Comparison of ENCODE assay signal across 13 cellular contexts in genomic region chr13:63208811-63209210, GRCh38.
"Had no signal": no experiment of that assay in that cellular context is flagged by ENCODE, and none has a peak within 500 bp of the region (broad histone marks: within the 10 kb centered on the region; RNA-seq: fewer than 3 reads in every experiment).

No MANE protein-coding gene starts in this region.

- H3K4me3 ChIP-seq: adrenal gland, left lung, suprapubic skin had no signal

- H3K4me1 ChIP-seq: adrenal gland, left lung, suprapubic skin had no signal

- H3K9me3 ChIP-seq: adrenal gland, left lung, suprapubic skin had no signal

- ATAC-seq: activated CD4-positive, alpha-beta T cell treated with anti-CD3 and anti-CD28 coated beads for 36 hours; activated T-cell treated with anti-CD3 and anti-CD28 coated beads, Interleukin-2, amount 50 U/mL, for 4 hours; left lung; natural killer cell; stimulated activated naive CD8-positive, alpha-beta T cell treated with anti-CD3 and anti-CD28 coated beads, Interleukin-15, Interleukin-2, amounts not matched to agents 100 U/mL and 50 U/mL, for 24 hours had no signal

- DNase-seq: activated CD4-positive, alpha-beta memory T cell treated with anti-CD3 and anti-CD28 coated beads, Interleukin-2, amount 10 ng/mL, durations not matched to agents 7 days and 5 days; activated CD4-positive, alpha-beta T cell treated with anti-CD3 and anti-CD28 coated beads for 36 hours; activated effector memory CD4-positive, alpha-beta T cell treated with Interleukin-2 at 50 U/mL for 16 hours; activated T-cell treated with anti-CD3 and anti-CD28 coated beads, Interleukin-2, amount 50 U/mL, for 4 hours; adrenal gland; effector memory CD4-positive, alpha-beta T cell; islet precursor cell; left lung; natural killer cell; posterior cingulate gyrus; stimulated activated CD4-positive, alpha-beta T cell treated with anti-CD3 and anti-CD28 coated beads, Interleukin-4, amount 100 ng/mL, for 24 hours; stimulated activated naive CD8-positive, alpha-beta T cell treated with anti-CD3 and anti-CD28 coated beads, Interleukin-15, Interleukin-2, amounts not matched to agents 100 U/mL and 50 U/mL, for 24 hours had no signal

- H3K27ac ChIP-seq: adrenal gland, left lung, suprapubic skin had no signal

- H3K36me3 ChIP-seq: adrenal gland, left lung, suprapubic skin had no signal

- H3K27me3 ChIP-seq: adrenal gland, left lung, suprapubic skin had no signal
